ENCODE assay signal across 10 cellular contexts in the genomic region with DNA sequence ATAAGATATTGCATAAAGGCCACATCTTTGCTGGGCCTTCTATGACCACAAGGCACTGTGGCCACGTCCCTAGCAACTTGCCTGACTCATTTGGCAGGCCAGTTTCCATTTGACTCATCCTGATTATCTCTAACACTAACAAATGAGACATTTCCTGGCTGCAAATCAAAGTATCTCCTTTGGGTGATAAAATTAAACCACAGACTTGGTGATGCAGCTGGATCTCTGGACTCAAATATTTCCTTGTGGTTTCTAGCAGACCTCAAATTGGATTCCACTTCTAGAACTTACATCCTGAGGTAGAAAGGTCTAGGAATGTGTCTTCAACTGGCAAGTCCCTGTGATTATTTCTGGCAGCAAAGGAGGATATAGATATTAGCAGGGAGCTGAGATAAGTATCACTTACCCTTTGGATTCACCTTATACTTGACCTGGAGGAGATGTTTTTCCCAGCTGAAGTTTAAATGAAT.
DNase-seq lines count a peak whose midpoint lies in the region; ATAC-seq and TF ChIP-seq lines count a peak whose summit lies in the region.
"Had no signal": no experiment of that assay in that cellular context is flagged by ENCODE, and none has a peak within 500 bp of the region (broad histone marks: within the 10 kb centered on the region; RNA-seq: fewer than 3 reads in every experiment).

No MANE protein-coding gene starts in this region.

- no peaks in the 10 kb centered on the region for H3K36me3 ChIP-seq in BJ (ENCODE audit: control insufficient read depth, insufficient read depth, low read length)

- CTCF ChIA-PET in BJ (lab: Yijun Ruan, JAX), result no interaction called here

- POLR2A ChIA-PET in BJ (lab: Charles Lee), result no interaction called here

- no peak overlapping the region for H3K4me3 ChIP-seq in BJ (ENCODE audit: low read depth, low read length)
- H3K4me3 ChIP-seq in HFF-Myc (replicated peaks; ENCODE audit: low read depth, low read length), result no peak overlapping the region
- no peak overlapping the region for H3K4me3 ChIP-seq in foreskin fibroblast (ENCODE audit: low read depth in 1 of 2, low read length in 2 of 2)
- H3K4me3 ChIP-seq: lung had no signal

- peaks cover 11% of the 10 kb centered on the region for H3K9me3 Mint-ChIP-seq in stimulated activated effector memory CD8-positive, alpha-beta T cell treated with anti-CD3 and anti-CD28 coated beads, Interleukin-12 subunit alpha, Interleukin-12 subunit beta, amount 100 ng/mL, for 72 hours
- H3K9me3 Mint-ChIP-seq: activated B cell treated with CpG ODN at 0.5 μM for 24 hours had no signal

- DNase-seq in BJ (ENCODE audit: low read depth) (peak; percentile 21), HFF-Myc (ENCODE audit: extremely low read depth, low read depth) (peak; percentile 10), NCI-H226 (peak; percentile 99), foreskin fibroblast (peak; percentile 61 to 65), NCI-H1417 treated with DMSO at 0.1 percent for 48 hours (lab: John Stamatoyannopoulos, UW) (no peak), NCI-H2196 (lab: John Stamatoyannopoulos, UW; ENCODE audit: unreplicated experiment) (no peak), NCI-H2196 treated with DMSO at 0.1 percent for 48 hours (lab: John Stamatoyannopoulos, UW; ENCODE audit: unreplicated experiment) (no peak)
- no peak for DNase-seq in stimulated activated effector memory CD8-positive, alpha-beta T cell treated with anti-CD3 and anti-CD28 coated beads, Interleukin-12 subunit alpha, Interleukin-12 subunit beta, amount 100 ng/mL, for 72 hours (ENCODE audit: low spot score in 2 of 2)
- DNase-seq: activated B cell treated with CpG ODN at 0.5 μM for 24 hours had no signal

- no peak overlapping the region for H3K27ac Mint-ChIP-seq in stimulated activated effector memory CD8-positive, alpha-beta T cell treated with anti-CD3 and anti-CD28 coated beads, Interleukin-12 subunit alpha, Interleukin-12 subunit beta, amount 100 ng/mL, for 72 hours
- H3K27ac Mint-ChIP-seq: activated B cell treated with CpG ODN at 0.5 μM for 24 hours had no signal

- no peak overlapping the region for H3K4me3 Mint-ChIP-seq in stimulated activated effector memory CD8-positive, alpha-beta T cell treated with anti-CD3 and anti-CD28 coated beads, Interleukin-12 subunit alpha, Interleukin-12 subunit beta, amount 100 ng/mL, for 72 hours
- H3K4me3 Mint-ChIP-seq: activated B cell treated with CpG ODN at 0.5 μM for 24 hours had no signal

- no peaks in the 10 kb centered on the region for H3K36me3 Mint-ChIP-seq in stimulated activated effector memory CD8-positive, alpha-beta T cell treated with anti-CD3 and anti-CD28 coated beads, Interleukin-12 subunit alpha, Interleukin-12 subunit beta, amount 100 ng/mL, for 72 hours

- ATAC-seq in stimulated activated effector memory CD8-positive, alpha-beta T cell treated with anti-CD3 and anti-CD28 coated beads, Interleukin-12 subunit alpha, Interleukin-12 subunit beta, amount 100 ng/mL, for 72 hours, result no peak

- H3K4me1 Mint-ChIP-seq in stimulated activated effector memory CD8-positive, alpha-beta T cell treated with anti-CD3 and anti-CD28 coated beads, Interleukin-12 subunit alpha, Interleukin-12 subunit beta, amount 100 ng/mL, for 72 hours, result no peaks in the 10 kb centered on the region
- H3K4me1 Mint-ChIP-seq: activated B cell treated with CpG ODN at 0.5 μM for 24 hours had no signal

- TF ChIP-seq CTCF in BJ (IDR thresholded peaks at IDR 0.05; ENCODE audit: insufficient read depth, low read depth, low read length), result no peak
- no peak for TF ChIP-seq CTCF in HFF-Myc (IDR thresholded peaks at IDR 0.05; ENCODE audit: low read depth, low read length, missing control alignments)
- no peak for TF ChIP-seq CTCF in foreskin fibroblast (IDR thresholded peaks at IDR 0.05; ENCODE audit: low read depth, low read length)

- H3K27me3 ChIP-seq in BJ (ENCODE audit: control insufficient read depth, insufficient read depth, low read length), result no peaks in the 10 kb centered on the region

Comparison
In these comparisons a context has a peak if more than half of its experiments do, and no peak if none do; other contexts are left out.
1. DNase-seq: peak in BJ (single experiment), HFF-Myc (single experiment), NCI-H226 (single experiment) and foreskin fibroblast (2 of 2); none in NCI-H1417 treated with DMSO at 0.1 percent for 48 hours (single experiment), stimulated activated effector memory CD8-positive, alpha-beta T cell treated with anti-CD3 and anti-CD28 coated beads, Interleukin-12 subunit alpha, Interleukin-12 subunit beta, amount 100 ng/mL, for 72 hours (0 of 2), NCI-H2196 (single experiment) and NCI-H2196 treated with DMSO at 0.1 percent for 48 hours (single experiment).